Comparison of ENCODE assay signal across 1 cellular context in genomic region chr13:113001251-113002140, GRCh38.
A peak's percentile ranks its signal among the peaks of the same experiment; 100 is the strongest.
TF ChIP-seq lines count a peak whose summit lies in the region.

No MANE protein-coding gene starts in this region.

TF ChIP-seq in HepG2, 621 proteins besides CTCF, POLR2A, EP300 and RAD21 (continued from another document and continues in another):
- TF ChIP-seq ZBTB26 (CRISPR knock-in tag; IDR thresholded peaks at IDR 0.05; ENCODE audit: borderline replicate concordance) (peak; percentile 0; the same call in 1 of the 2 replicates), TOE1 (CRISPR knock-in tag; IDR thresholded peaks at IDR 0.05) (no peak), YY1 (IDR thresholded peaks at IDR 0.05; ENCODE audit: insufficient read depth, insufficient replicate concordance, low read depth, low read length) (peak; percentile 16), NFYC (CRISPR knock-in tag; IDR thresholded peaks at IDR 0.05) (no peak), ZNF780A (CRISPR knock-in tag; IDR thresholded peaks at IDR 0.05) (no peak), RNF2 (conservative IDR thresholded peaks at IDR 0.05; ENCODE audit: low read depth) (no peak), ZNF670 (CRISPR knock-in tag; IDR thresholded peaks at IDR 0.05; ENCODE audit: borderline replicate concordance) (no peak), AKAP8 (CRISPR knock-in tag; IDR thresholded peaks at IDR 0.05) (peak; percentile 22), KLF16 (CRISPR knock-in tag; IDR thresholded peaks at IDR 0.05) (peak in 1 of 2 experiments; percentile 67; a peak in 2 of 4 replicates), MLLT10 (CRISPR knock-in tag; IDR thresholded peaks at IDR 0.05) (no peak), ZNF160 (CRISPR knock-in tag; IDR thresholded peaks at IDR 0.05) (no peak), TOPORS (CRISPR knock-in tag; IDR thresholded peaks at IDR 0.05) (no peak), FLYWCH1 (CRISPR knock-in tag; IDR thresholded peaks at IDR 0.05) (no peak), XRCC5 (optimal IDR thresholded peaks at IDR 0.05; ENCODE audit: low read length) (peak; percentile 36), ZNF605 (CRISPR knock-in tag; IDR thresholded peaks at IDR 0.05) (no peak), ZNF451 (CRISPR knock-in tag; IDR thresholded peaks at IDR 0.05) (peak; percentile 0; the same call in 1 of the 2 replicates), TRAFD1 (CRISPR knock-in tag; IDR thresholded peaks at IDR 0.05; ENCODE audit: borderline replicate concordance) (no peak), NFKB2 (CRISPR knock-in tag; IDR thresholded peaks at IDR 0.05; ENCODE audit: borderline replicate concordance) (no peak; the same call in 1 of the 2 replicates), ATRX (CRISPR knock-in tag; IDR thresholded peaks at IDR 0.05; ENCODE audit: borderline replicate concordance) (no peak), ZNF781 (CRISPR knock-in tag; IDR thresholded peaks at IDR 0.05; ENCODE audit: borderline replicate concordance, not compliant biosample characterization) (peak; percentile 34), HES4 (CRISPR knock-in tag; IDR thresholded peaks at IDR 0.05; ENCODE audit: borderline replicate concordance) (no peak), ZNF703 (CRISPR knock-in tag; IDR thresholded peaks at IDR 0.05; ENCODE audit: borderline replicate concordance) (peak; percentile 57; the same call in 1 of the 2 replicates), DNMT3B (CRISPR knock-in tag; conservative IDR thresholded peaks at IDR 0.05) (no peak), JUN (CRISPR knock-in tag; IDR thresholded peaks at IDR 0.05) (no peak), FOXC1 (CRISPR knock-in tag; IDR thresholded peaks at IDR 0.05; ENCODE audit: borderline replicate concordance) (no peak; the same call in 1 of the 2 replicates), RBFOX2 (IDR thresholded peaks at IDR 0.05; ENCODE audit: low read depth, low read length) (peak; percentile 42; the same call in 1 of the 2 replicates), MAFG (CRISPR knock-in tag; IDR thresholded peaks at IDR 0.05) (no peak), ATF1 (CRISPR knock-in tag; IDR thresholded peaks at IDR 0.05) (no peak), KDM3A (CRISPR knock-in tag; IDR thresholded peaks at IDR 0.05; ENCODE audit: low read depth) (no peak), ZBTB44 (CRISPR knock-in tag; IDR thresholded peaks at IDR 0.05) (no peak), AGO2 (optimal IDR thresholded peaks at IDR 0.05; ENCODE audit: low read depth, low read length) (peak; percentile 59), TSC22D2 (CRISPR knock-in tag; IDR thresholded peaks at IDR 0.05; ENCODE audit: borderline replicate concordance) (peak; percentile 47; the same call in 1 of the 2 replicates), MXD1 (CRISPR knock-in tag; IDR thresholded peaks at IDR 0.05) (no peak), KDM1A (CRISPR knock-in tag; IDR thresholded peaks at IDR 0.05) (no peak), ZC3H13 (CRISPR knock-in tag; IDR thresholded peaks at IDR 0.05) (0 out of 2 replicates have a peak, but pooled peaks have one; percentile 43), TARDBP (CRISPR knock-in tag; IDR thresholded peaks at IDR 0.05) (no peak), HNF1A (IDR thresholded peaks at IDR 0.05; ENCODE audit: low read depth) (no peak), HNF1A (CRISPR knock-in tag; IDR thresholded peaks at IDR 0.05; ENCODE audit: borderline replicate concordance) (no peak), PHF20 (CRISPR knock-in tag; IDR thresholded peaks at IDR 0.05) (no peak), ZNF574 (CRISPR knock-in tag; IDR thresholded peaks at IDR 0.05) (no peak), ATF3 (CRISPR knock-in tag; IDR thresholded peaks at IDR 0.05) (no peak), ZNF646 (CRISPR knock-in tag; IDR thresholded peaks at IDR 0.05) (no peak), DNMT1 (CRISPR knock-in tag; IDR thresholded peaks at IDR 0.05) (no peak), ZBTB3 (CRISPR knock-in tag; IDR thresholded peaks at IDR 0.05; ENCODE audit: borderline replicate concordance, low read depth) (no peak)
